Comparison of ENCODE assay signal across 9 cellular contexts in the genomic region with DNA sequence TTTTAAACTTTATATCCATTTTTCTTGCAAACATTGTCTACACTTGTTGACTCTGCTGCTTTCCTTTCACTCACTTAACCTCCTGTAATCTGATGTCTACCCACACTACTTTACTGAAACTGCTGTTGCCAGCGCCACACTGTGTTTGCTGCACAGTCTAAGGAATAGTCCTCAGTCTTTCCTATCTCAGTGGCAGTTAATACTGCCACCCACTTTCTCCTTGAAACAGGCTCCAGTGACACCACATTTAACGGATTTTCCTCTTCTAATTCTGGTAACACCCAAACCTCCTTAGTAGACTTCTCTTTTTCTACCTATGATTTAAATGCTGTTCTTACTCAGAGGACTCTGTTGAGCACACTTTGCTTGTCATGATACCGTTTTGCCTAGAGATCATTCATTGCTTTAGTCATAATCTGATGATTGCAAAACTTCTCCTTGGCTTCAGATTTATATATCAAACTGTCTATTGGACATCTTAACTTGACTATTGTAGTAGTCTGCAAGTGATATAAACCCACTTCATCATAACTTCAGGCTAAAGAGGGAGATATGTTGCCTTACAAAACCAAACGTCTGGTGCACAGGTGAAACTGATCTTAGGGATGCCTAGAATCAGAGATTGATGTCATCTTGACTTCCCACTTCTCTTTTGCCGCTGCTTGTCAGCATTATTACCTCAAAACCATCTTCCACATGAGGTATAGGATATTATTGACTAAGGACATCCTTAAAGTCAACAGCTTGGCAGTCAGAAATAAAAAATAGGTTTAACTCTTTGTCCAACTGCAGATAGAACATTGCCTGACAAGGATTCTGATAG.
DNase-seq lines count a peak whose midpoint lies in the region; ATAC-seq and TF ChIP-seq lines count a peak whose summit lies in the region.
"Had no signal": no experiment of that assay in that cellular context is flagged by ENCODE, and none has a peak within 500 bp of the region (broad histone marks: within the 10 kb centered on the region; RNA-seq: fewer than 3 reads in every experiment).

No MANE protein-coding gene starts in this region.

- no peak overlapping the region for H3K4me3 ChIP-seq in KMS-11 (IDR thresholded peaks at IDR 0.05; ENCODE audit: insufficient read depth, low read depth, low read length)
- no peak overlapping the region for H3K4me3 ChIP-seq in MG63

- peaks cover 4% of the 10 kb centered on the region; the same call in 1 of the 2 replicates for H3K36me3 ChIP-seq in KMS-11 (ENCODE audit: insufficient read depth)
- no peaks in the 10 kb centered on the region for H3K36me3 ChIP-seq in MG63

- H3K4me3 Mint-ChIP-seq in stimulated activated naive CD8-positive, alpha-beta T cell treated with anti-CD3 and anti-CD28 coated beads, Interleukin-15, Interleukin-2, amounts not matched to agents 100 ng/mL and 50 ng/mL, for 24 hours, result peak overlapping the region; percentile 51

- H3K4me1 Mint-ChIP-seq in stimulated activated naive CD8-positive, alpha-beta T cell treated with anti-CD3 and anti-CD28 coated beads, Interleukin-15, Interleukin-2, amounts not matched to agents 100 ng/mL and 50 ng/mL, for 24 hours (ENCODE audit: low read depth), result peaks cover 66% of the 10 kb centered on the region

- H2AFZ ChIP-seq in KMS-11 (ENCODE audit: low read depth), result no peak overlapping the region

- H3K9me3 Mint-ChIP-seq in activated naive CD4-positive, alpha-beta T cell treated with anti-CD3 and anti-CD28 coated beads, Interleukin-2, amount 50 U/mL, for 72 hours, result no peaks in the 10 kb centered on the region
- no peaks in the 10 kb centered on the region for H3K9me3 Mint-ChIP-seq in stimulated activated naive CD8-positive, alpha-beta T cell treated with anti-CD3 and anti-CD28 coated beads, Interleukin-15, Interleukin-2, amounts not matched to agents 100 ng/mL and 50 ng/mL, for 24 hours

- POLR2A ChIA-PET in HEK293T (lab: Yijun Ruan, JAX), result no interaction called here

- peak overlapping the region; percentile 84 to 92 for H3K27ac Mint-ChIP-seq in activated naive CD4-positive, alpha-beta T cell treated with anti-CD3 and anti-CD28 coated beads, Interleukin-2, amount 50 U/mL, for 72 hours
- peak overlapping the region; percentile 93 for H3K27ac Mint-ChIP-seq in stimulated activated naive CD8-positive, alpha-beta T cell treated with anti-CD3 and anti-CD28 coated beads, Interleukin-15, Interleukin-2, amounts not matched to agents 100 ng/mL and 50 ng/mL, for 24 hours

- H3K9ac ChIP-seq in KMS-11, result no peak overlapping the region

- no peak overlapping the region; the same call in 1 of the 2 replicates for H3K27ac ChIP-seq in KMS-11

- H4K20me1 ChIP-seq in KMS-11 (ENCODE audit: insufficient read depth), result no peaks in the 10 kb centered on the region

- peaks cover 4 to 33% of the 10 kb centered on the region in 2 donors for H3K36me3 Mint-ChIP-seq in activated naive CD4-positive, alpha-beta T cell treated with anti-CD3 and anti-CD28 coated beads, Interleukin-2, amount 50 U/mL, for 72 hours
- peaks cover 38% of the 10 kb centered on the region for H3K36me3 Mint-ChIP-seq in stimulated activated naive CD8-positive, alpha-beta T cell treated with anti-CD3 and anti-CD28 coated beads, Interleukin-15, Interleukin-2, amounts not matched to agents 100 ng/mL and 50 ng/mL, for 24 hours (ENCODE audit: low read depth)

- TF ChIP-seq CTCF in KMS-11 (conservative IDR thresholded peaks at IDR 0.05; ENCODE audit: low read depth, low read length), result no peak

- no peaks in the 10 kb centered on the region for H3K9me3 ChIP-seq in MG63

- DNase-seq in activated effector memory CD4-positive, alpha-beta T cell treated with anti-CD3 and anti-CD28 coated beads, Interleukin-2, amount 50 U/mL, for 16 hours, result peak; percentile 77
- no peak for DNase-seq in activated effector memory CD4-positive, alpha-beta T cell treated with Interleukin-2 at 50 U/mL for 16 hours
- peak in 1 of 2 donors; percentile 42 for DNase-seq in activated naive CD4-positive, alpha-beta T cell treated with anti-CD3 and anti-CD28 coated beads, Interleukin-2, amount 50 U/mL, for 72 hours (ENCODE audit: low spot score in 2 of 2)
- DNase-seq in MG63, result no peak
- DNase-seq in HEK293T (ENCODE audit: extremely low spot score), result no peak
- DNase-seq: mammary epithelial cell had no signal

- peaks cover 46% of the 10 kb centered on the region for H3K4me1 ChIP-seq in KMS-11 (ENCODE audit: low read depth, poor library complexity, severe bottlenecking)

- no peaks in the 10 kb centered on the region for H3K27me3 Mint-ChIP-seq in stimulated activated naive CD8-positive, alpha-beta T cell treated with anti-CD3 and anti-CD28 coated beads, Interleukin-15, Interleukin-2, amounts not matched to agents 100 ng/mL and 50 ng/mL, for 24 hours

- H3K79me2 ChIP-seq in KMS-11 (ENCODE audit: insufficient read depth, low read depth), result peaks cover 49% of the 10 kb centered on the region

- CTCF ChIA-PET in HEK293T (lab: Yijun Ruan, JAX), result no interaction called here

- no peaks in the 10 kb centered on the region for H3K27me3 ChIP-seq in KMS-11 (ENCODE audit: insufficient read depth, low read depth)
- H3K27me3 ChIP-seq in MG63, result no peaks in the 10 kb centered on the region

- 0 out of 2 replicates have a peak overlapping the region, but pooled peaks have one; percentile 21 for H3K4me2 ChIP-seq in KMS-11

- ATAC-seq in activated naive CD4-positive, alpha-beta T cell treated with anti-CD3 and anti-CD28 coated beads, Interleukin-2, amount 50 U/mL, for 72 hours, result peak; percentile 89
- no peak for ATAC-seq in HG03095 (IDR thresholded peaks at IDR 0.05; ENCODE audit: unreplicated experiment)

TF ChIP-seq in HEK293T, 16 proteins besides CTCF, POLR2A, EP300 and RAD21:
- TF ChIP-seq ELF4 (IDR thresholded peaks at IDR 0.05) (no peak), TARDBP (IDR thresholded peaks at IDR 0.05) (no peak), FOXM1 (IDR thresholded peaks at IDR 0.05; ENCODE audit: borderline replicate concordance) (no peak), CTBP1 (IDR thresholded peaks at IDR 0.05; ENCODE audit: borderline replicate concordance) (no peak), FOXK2 (IDR thresholded peaks at IDR 0.05) (no peak), FOXA1 (IDR thresholded peaks at IDR 0.05) (no peak), HDGF (IDR thresholded peaks at IDR 0.05; ENCODE audit: borderline replicate concordance) (no peak), BHLHE40 (IDR thresholded peaks at IDR 0.05; ENCODE audit: borderline replicate concordance) (no peak), SP1 (IDR thresholded peaks at IDR 0.05) (no peak), LEF1 (IDR thresholded peaks at IDR 0.05; ENCODE audit: borderline replicate concordance) (no peak), NFRKB (IDR thresholded peaks at IDR 0.05) (no peak), L3MBTL2 (conservative IDR thresholded peaks at IDR 0.05) (no peak), ARNT (IDR thresholded peaks at IDR 0.05) (no peak), SUZ12 (IDR thresholded peaks at IDR 0.05) (no peak), ZNF384 (IDR thresholded peaks at IDR 0.05) (no peak)
- TF ChIP-seq, protein P1, sequence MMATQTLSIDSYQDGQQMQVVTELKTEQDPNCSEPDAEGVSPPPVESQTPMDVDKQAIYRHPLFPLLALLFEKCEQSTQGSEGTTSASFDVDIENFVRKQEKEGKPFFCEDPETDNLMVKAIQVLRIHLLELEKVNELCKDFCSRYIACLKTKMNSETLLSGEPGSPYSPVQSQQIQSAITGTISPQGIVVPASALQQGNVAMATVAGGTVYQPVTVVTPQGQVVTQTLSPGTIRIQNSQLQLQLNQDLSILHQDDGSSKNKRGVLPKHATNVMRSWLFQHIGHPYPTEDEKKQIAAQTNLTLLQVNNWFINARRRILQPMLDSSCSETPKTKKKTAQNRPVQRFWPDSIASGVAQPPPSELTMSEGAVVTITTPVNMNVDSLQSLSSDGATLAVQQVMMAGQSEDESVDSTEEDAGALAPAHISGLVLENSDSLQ (IDR thresholded peaks at IDR 0.05), result no peak
